ENCODE assay signal across 8 cellular contexts in genomic region chr14:24241829-24242443, GRCh38. TPM values are rescaled to one million over a fixed set of nuclear protein-coding genes. Genes with fewer than 3 reads are reported as not detected.
A peak's percentile ranks its signal among the peaks of the same experiment; 100 is the strongest.
DNase-seq lines count a peak whose midpoint lies in the region; ATAC-seq and TF ChIP-seq lines count a peak whose summit lies in the region.

No MANE protein-coding gene starts in this region.

- ATAC-seq in GM18858 (IDR thresholded peaks at IDR 0.05; ENCODE audit: unreplicated experiment) = peak; percentile 55
- ATAC-seq in HG03066 (IDR thresholded peaks at IDR 0.05; ENCODE audit: low read depth, unreplicated experiment) = peak; percentile 74
- peak; percentile 91 for ATAC-seq in left lobe of liver

- H3K9ac ChIP-seq in colonic mucosa (ENCODE audit: low read depth in 2 of 2, low read length in 2 of 2) = peak overlapping the region; percentile 76 to 94

- H3K4me1 ChIP-seq in colonic mucosa = peaks cover 11% of the 10 kb centered on the region

- intact Hi-C loops in colonic mucosa (cut with DNase I) = loop anchor here (2.0 to 10.0 kb wide), 2 partner anchors 29 to 193 kb away; partner anchors contain the start of gene RABGGTA

- peak overlapping the region; percentile 79 for H3K4me3 ChIP-seq in colonic mucosa

- peak overlapping the region; percentile 99 for H3K27ac ChIP-seq in colonic mucosa

- peak; percentile 71 for TF ChIP-seq CTCF in colonic mucosa (IDR thresholded peaks at IDR 0.05)

- no peaks in the 10 kb centered on the region for H3K27me3 ChIP-seq in colonic mucosa

- DNase-seq in AG08395 (ENCODE audit: low spot score) (peak; percentile 97), NCI-H226 (peak; percentile 84), colonic mucosa (peak; percentile 94), left lobe of liver (ENCODE audit: low spot score) (peak; percentile 94)
- DNase-seq in activated CD4-positive, CD25-positive, alpha-beta regulatory T cell treated with anti-CD3 and anti-CD28 coated beads, Interleukin-2, amount 50 U/mL, for 16 hours (ENCODE audit: low read depth, low spot score) = peak; percentile 85
- DNase-seq in stimulated activated CD4-positive, alpha-beta T cell treated with anti-CD3 and anti-CD28 coated beads, Interleukin-2, amount 100 ng/mL, for 48 hours = peak; percentile 90

- H3K9me3 ChIP-seq in colonic mucosa = no peaks in the 10 kb centered on the region

- no peaks in the 10 kb centered on the region for H3K36me3 ChIP-seq in colonic mucosa

RNA-seq across cellular contexts. Expression of gene TINF2, which starts 0.5 kb away (rescaled TPM):
- total RNA-seq in colonic mucosa (10 to 100 TPM; 45.5 to 45.7 TPM), left lobe of liver (24.2 TPM)

RNA-seq across cellular contexts. Expression of gene GMPR2, which starts 9.2 kb away (rescaled TPM):
- total RNA-seq in colonic mucosa (10 to 100 TPM; 57.9 to 68.1 TPM), left lobe of liver (30.3 TPM)

RNA-seq across cellular contexts. Expression of gene NEDD8, which starts 9.8 kb away (rescaled TPM):
- 100 to 1,000 TPM; 126 to 150 TPM for total RNA-seq in colonic mucosa
- 66.7 TPM for total RNA-seq in left lobe of liver

RNA-seq across cellular contexts. Expression of gene TGM1, which starts 21.0 kb away (rescaled TPM):
- total RNA-seq in colonic mucosa (1 to 10 TPM in 1 of 2 donors, under 1 TPM in 1; 0.40 to 3.9 TPM), left lobe of liver (1.8 TPM)

RNA-seq across cellular contexts. Expression of gene MDP1, which starts 26.1 kb away (rescaled TPM):
- total RNA-seq in colonic mucosa = 10 to 100 TPM in 1 of 2 donors, 1 to 10 TPM in 1; 8.2 to 10.9 TPM
- total RNA-seq in left lobe of liver = 5.0 TPM

Comparison
In these comparisons a context has a peak if more than half of its experiments do, and no peak if none do; other contexts are left out.
1. Peak in every context shown above with its lines: DNase-seq, ATAC-seq, H3K4me3 ChIP-seq and H3K27ac ChIP-seq.